Comparison of ENCODE assay signal across 8 cellular contexts in genomic region chr9:86947146-86948081, GRCh38. TPM values are rescaled to one million over a fixed set of nuclear protein-coding genes. Genes with fewer than 3 reads are reported as not detected.
DNase-seq lines count a peak whose midpoint lies in the region; ATAC-seq and TF ChIP-seq lines count a peak whose summit lies in the region.

A gene with protein sequence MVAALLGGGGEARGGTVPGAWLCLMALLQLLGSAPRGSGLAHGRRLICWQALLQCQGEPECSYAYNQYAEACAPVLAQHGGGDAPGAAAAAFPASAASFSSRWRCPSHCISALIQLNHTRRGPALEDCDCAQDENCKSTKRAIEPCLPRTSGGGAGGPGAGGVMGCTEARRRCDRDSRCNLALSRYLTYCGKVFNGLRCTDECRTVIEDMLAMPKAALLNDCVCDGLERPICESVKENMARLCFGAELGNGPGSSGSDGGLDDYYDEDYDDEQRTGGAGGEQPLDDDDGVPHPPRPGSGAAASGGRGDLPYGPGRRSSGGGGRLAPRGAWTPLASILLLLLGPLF (minus strand): TSS chr9:86947506. CDS start chr9:86946779, 727 bp downstream.

- peak; percentile 58 for ATAC-seq in GM21723 (IDR thresholded peaks at IDR 0.05; ENCODE audit: unreplicated experiment)
- ATAC-seq in T-helper 17 cell, result peak; percentile 70
- ATAC-seq in right cardiac atrium, result peak; percentile 95 to 96
- peak; percentile 80 for ATAC-seq in upper lobe of right lung

- H3K9me3 ChIP-seq in T-helper 17 cell (ENCODE audit: control insufficient read depth, low read length, poor library complexity, severe bottlenecking), result no peaks in the 10 kb centered on the region
- no peaks in the 10 kb centered on the region for H3K9me3 ChIP-seq in ascending aorta
- H3K9me3 ChIP-seq in right cardiac atrium (ENCODE audit: control insufficient read depth, low read length), result no peaks in the 10 kb centered on the region
- no peaks in the 10 kb centered on the region for H3K9me3 ChIP-seq in prostate gland
- no peaks in the 10 kb centered on the region for H3K9me3 ChIP-seq in upper lobe of right lung

- H3K4me3 ChIP-seq in ascending aorta (peak within 1 kb of the TSS; percentile 90 to 93), right cardiac atrium (ENCODE audit: low read length) (peak within 1 kb of the TSS; percentile 95), prostate gland (peak within 1 kb of the TSS; percentile 71 to 80), upper lobe of right lung (peak within 1 kb of the TSS; percentile 79)

- H3K4me1 ChIP-seq in ascending aorta, result peaks cover 0 to 17% of the 10 kb centered on the region in 2 donors
- H3K4me1 ChIP-seq in right cardiac atrium (ENCODE audit: control insufficient read depth, insufficient read depth, low read length), result no peaks in the 10 kb centered on the region
- H3K4me1 ChIP-seq in prostate gland (replicated peaks), result peaks cover 7% of the 10 kb centered on the region
- H3K4me1 ChIP-seq in upper lobe of right lung, result peaks cover 13% of the 10 kb centered on the region

- peaks cover 20% of the 10 kb centered on the region for H3K27me3 Mint-ChIP-seq in T-helper 17 cell

- peak; percentile 32 for TF ChIP-seq POLR2A in prostate gland (IDR thresholded peaks at IDR 0.05)

- H3K27ac ChIP-seq in ascending aorta (peak within 1 kb of the TSS; percentile 88 to 89), right cardiac atrium (ENCODE audit: low read length) (peak within 1 kb of the TSS; percentile 89), prostate gland (peak within 1 kb of the TSS; percentile 76 to 95), upper lobe of right lung (peak within 1 kb of the TSS; percentile 82)

- DNase-seq in DMS 273 treated with DMSO at 0.1 percent for 48 hours (lab: John Stamatoyannopoulos, UW) (peak; percentile 67), LHCN-M2 (ENCODE audit: low read depth) (peak; percentile 98), T-helper 17 cell (peak; percentile 36 to 43 (median 37)), ascending aorta (ENCODE audit: low spot score in 2 of 2) (peak; percentile 69 to 93), right cardiac atrium (peak; percentile 91 to 96 (median 95)), prostate gland (ENCODE audit: low spot score) (peak; percentile 90), upper lobe of right lung (peak; percentile 83)

- under 1% methylated on average over 89 of the region's 89 CpGs for WGBS in right cardiac atrium
- under 1% methylated on average over 84 of the region's 89 CpGs for WGBS in prostate gland

- intact Hi-C loops in ascending aorta (cut with DNase I), result loop anchor here (5.0 kb wide), 6 partner anchors 90 to 595 kb away; partner anchors contain the start of gene TUT7
- intact Hi-C loops in right cardiac atrium (cut with DNase I), result loop anchor here in 2 of 4 donors (5.0 to 10.0 kb wide), 3 partner anchors 313 to 463 kb away; no protein-coding TSS in a partner anchor
- intact Hi-C loops in prostate gland (cut with DNase I), result loop anchor here (2.0 to 10.0 kb wide), 7 partner anchors 90 to 513 kb away; no protein-coding TSS in a partner anchor
- intact Hi-C loops in upper lobe of right lung (cut with DNase I), result no loop called here

- no peaks in the 10 kb centered on the region for H3K36me3 Mint-ChIP-seq in T-helper 17 cell (ENCODE audit: low read depth)

- H3K27me3 ChIP-seq in ascending aorta, result no peaks in the 10 kb centered on the region
- no peaks in the 10 kb centered on the region for H3K27me3 ChIP-seq in right cardiac atrium (ENCODE audit: control insufficient read depth, insufficient read depth)
- H3K27me3 ChIP-seq in prostate gland (replicated peaks; ENCODE audit: insufficient read depth), result no peaks in the 10 kb centered on the region
- peaks cover 13% of the 10 kb centered on the region for H3K27me3 ChIP-seq in upper lobe of right lung

- peaks cover 9% of the 10 kb centered on the region for H3K4me1 Mint-ChIP-seq in T-helper 17 cell

- H3K27ac Mint-ChIP-seq in T-helper 17 cell, result no peak within 1 kb of the TSS

- no peak for TF ChIP-seq CTCF in ascending aorta (IDR thresholded peaks at IDR 0.05)
- TF ChIP-seq CTCF in prostate gland (IDR thresholded peaks at IDR 0.05), result peak in 1 of 4 experiments; percentile 18
- TF ChIP-seq CTCF in upper lobe of right lung (IDR thresholded peaks at IDR 0.05), result no peak

- H3K36me3 ChIP-seq in ascending aorta (no peaks in the 10 kb centered on the region), prostate gland (no peaks in the 10 kb centered on the region), upper lobe of right lung (no peaks in the 10 kb centered on the region)

- peak within 1 kb of the TSS; percentile 89 for H3K4me3 Mint-ChIP-seq in T-helper 17 cell

RNA-seq across cellular contexts. Expression of the gene that starts here (rescaled TPM):
- total RNA-seq in LHCN-M2 (2014; rRNA removed), result 159 TPM in 2 replicates
- 13.3 TPM for polyA plus RNA-seq in LHCN-M2 (2012)
- total RNA-seq in T-helper 17 cell, result under 1 TPM; 0.37 to 0.42 TPM
- total RNA-seq in ascending aorta, result 605 TPM
- total RNA-seq in right cardiac atrium, result 10 to 100 TPM; 17.8 to 44.8 (median 30.6) TPM
- 16.6 TPM for polyA plus RNA-seq in right cardiac atrium
- total RNA-seq in prostate gland, result 10 to 100 TPM; 41.9 to 82.1 TPM
- 16.8 TPM for total RNA-seq in upper lobe of right lung

Comparison
In these comparisons a context has a peak if more than half of its experiments do, and no peak if none do; other contexts are left out.
1. Peak in every context shown above with its lines: DNase-seq, ATAC-seq, H3K4me3 ChIP-seq and H3K27ac ChIP-seq.
2. RNA of the gene that starts here (total RNA-seq): 605 TPM in ascending aorta (single experiment), 159 TPM in LHCN-M2, 41.9 to 82.1 TPM in prostate gland, 17.8 to 44.8 TPM in right cardiac atrium and 16.8 TPM in upper lobe of right lung (single experiment); 0.37 to 0.42 TPM in T-helper 17 cell; every median in the first group is over 10 times any median in the second.
3. Peak in DNase-seq and ATAC-seq in T-helper 17 cell; RNA of the gene not detected or under 1 TPM.
4. DNase-seq: peak in every context shown above with its lines; median percentile 98 in LHCN-M2; 95 in right cardiac atrium; 90 in prostate gland; 83 in upper lobe of right lung; 81 in ascending aorta; 67 in DMS 273 treated with DMSO at 0.1 percent for 48 hours; 37 in T-helper 17 cell.